In the genomic region with DNA sequence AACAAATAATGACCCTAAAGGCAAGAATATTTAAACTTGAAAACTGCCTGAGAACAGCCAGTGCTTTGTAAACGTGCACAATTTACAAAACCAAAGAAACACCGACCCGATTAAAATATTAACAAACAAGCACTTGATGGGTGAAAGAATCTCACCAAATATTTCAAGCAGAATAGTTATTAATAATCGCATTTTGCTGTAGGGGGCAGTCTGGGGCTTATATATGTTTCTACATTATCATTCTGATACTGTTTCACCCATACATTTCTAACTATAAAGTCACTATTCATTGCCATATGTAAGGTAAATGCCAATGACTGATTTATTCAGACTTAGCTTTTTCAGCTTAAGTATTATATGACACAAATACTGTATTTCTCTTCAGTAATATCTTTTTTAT, we compare ENCODE assay signal across 12 cellular contexts. TPM values are rescaled to one million over a fixed set of nuclear protein-coding genes. Genes with fewer than 3 reads are reported as not detected.
DNase-seq lines count a peak whose midpoint lies in the region; ATAC-seq and TF ChIP-seq lines count a peak whose summit lies in the region.
"Had no signal": no experiment of that assay in that cellular context is flagged by ENCODE, and none has a peak within 500 bp of the region (broad histone marks: within the 10 kb centered on the region; RNA-seq: fewer than 3 reads in every experiment).

No MANE protein-coding gene starts in this region.

- H3K4me3 Mint-ChIP-seq in neural progenitor cell, result no peak overlapping the region
- H3K4me3 Mint-ChIP-seq in activated T-helper 17 cell treated with anti-CD3 and anti-CD28 coated beads, Interleukin-2, amount 50 U/mL, for 72 hours, result no peak overlapping the region

- H3K9me3 Mint-ChIP-seq in neural progenitor cell, result no peaks in the 10 kb centered on the region
- H3K9me3 Mint-ChIP-seq in activated T-helper 17 cell treated with anti-CD3 and anti-CD28 coated beads, Interleukin-2, amount 50 U/mL, for 72 hours, result no peaks in the 10 kb centered on the region

- peak; percentile 48 for TF ChIP-seq CTCF in brain microvascular endothelial cell (IDR thresholded peaks at IDR 0.05; ENCODE audit: low read depth, low read length, missing control alignments)
- peak; percentile 17 for TF ChIP-seq CTCF in neural progenitor cell (IDR thresholded peaks at IDR 0.05)

- H3K9me3 ChIP-seq in neural progenitor cell (ENCODE audit: low read depth), result no peaks in the 10 kb centered on the region
- H3K9me3 ChIP-seq: SJCRH30 had no signal

- no peak overlapping the region for H3K4me2 ChIP-seq in neural progenitor cell

- H3K9ac ChIP-seq in neural progenitor cell, result no peak overlapping the region

- no peaks in the 10 kb centered on the region for H3K4me1 ChIP-seq in neural progenitor cell
- H3K4me1 ChIP-seq: SJCRH30 had no signal

- H3K27ac Mint-ChIP-seq in neural progenitor cell, result no peak overlapping the region
- H3K27ac Mint-ChIP-seq in activated T-helper 17 cell treated with anti-CD3 and anti-CD28 coated beads, Interleukin-2, amount 50 U/mL, for 72 hours, result no peak overlapping the region

- H3K27ac ChIP-seq in brain microvascular endothelial cell, result no peak overlapping the region
- H3K27ac ChIP-seq in neural progenitor cell, result no peak overlapping the region
- H3K27ac ChIP-seq: C4-2B, SJCRH30 had no signal

- no peak overlapping the region for H3K4me3 ChIP-seq in brain microvascular endothelial cell (ENCODE audit: low read depth, low read length)
- no peak overlapping the region for H3K4me3 ChIP-seq in neural progenitor cell
- H3K4me3 ChIP-seq: SJCRH30 had no signal

- H3K36me3 ChIP-seq in brain microvascular endothelial cell (replicated peaks) (peaks cover 15% of the 10 kb centered on the region), neural progenitor cell (no peaks in the 10 kb centered on the region)

- in situ Hi-C loops in brain microvascular endothelial cell (cut with HindIII; ENCODE audit: low pct_ligation_motif_present, low sequenced_read_pairs), result no loop called here

- no peak overlapping the region for H2AFZ ChIP-seq in neural progenitor cell (replicated peaks)

- H3K27me3 Mint-ChIP-seq in neural progenitor cell (ENCODE audit: insufficient read depth, low read depth), result peaks cover 2% of the 10 kb centered on the region
- H3K27me3 Mint-ChIP-seq in activated T-helper 17 cell treated with anti-CD3 and anti-CD28 coated beads, Interleukin-2, amount 50 U/mL, for 72 hours, result no peaks in the 10 kb centered on the region

- peak; percentile 9 for DNase-seq in NCI-H748 (lab: John Stamatoyannopoulos, UW; ENCODE audit: unreplicated experiment)
- DNase-seq in NCI-H748 treated with DMSO at 0.1 percent for 48 hours (lab: John Stamatoyannopoulos, UW), result no peak
- DNase-seq in Kasumi-1 (lab: John Stamatoyannopoulos, UW), result peak; percentile 25 to 58
- DNase-seq in brain microvascular endothelial cell, result no peak
- no peak for DNase-seq in neural progenitor cell (ENCODE audit: low spot score)
- no peak for DNase-seq in HuH-7 (ENCODE audit: low spot score)
- no peak for DNase-seq in NCI-H2029 treated with DMSO at 0.1 percent for 48 hours (lab: John Stamatoyannopoulos, UW)
- DNase-seq: activated gamma-delta T cell treated with Interleukin-2 at 50 U/mL for 16 hours, substantia nigra had no signal

- H4K20me1 ChIP-seq in neural progenitor cell (ENCODE audit: low read depth), result no peaks in the 10 kb centered on the region

- no peak for ATAC-seq in activated T-helper 17 cell treated with anti-CD3 and anti-CD28 coated beads, Interleukin-2, amount 50 U/mL, for 72 hours (replicated peaks)

- peaks cover 9% of the 10 kb centered on the region for H3K36me3 Mint-ChIP-seq in neural progenitor cell
- H3K36me3 Mint-ChIP-seq in activated T-helper 17 cell treated with anti-CD3 and anti-CD28 coated beads, Interleukin-2, amount 50 U/mL, for 72 hours (ENCODE audit: low read depth), result peaks cover 85% of the 10 kb centered on the region

- peaks cover 4% of the 10 kb centered on the region for H3F3A ChIP-seq in neural progenitor cell (ENCODE audit: low read depth)

- no peaks in the 10 kb centered on the region for H3K4me1 Mint-ChIP-seq in neural progenitor cell
- no peaks in the 10 kb centered on the region for H3K4me1 Mint-ChIP-seq in activated T-helper 17 cell treated with anti-CD3 and anti-CD28 coated beads, Interleukin-2, amount 50 U/mL, for 72 hours

- peaks cover 39% of the 10 kb centered on the region for H3K79me2 ChIP-seq in neural progenitor cell (ENCODE audit: low read depth)

- no peaks in the 10 kb centered on the region for H3K27me3 ChIP-seq in brain microvascular endothelial cell (replicated peaks)
- H3K27me3 ChIP-seq in neural progenitor cell, result no peaks in the 10 kb centered on the region
- H3K27me3 ChIP-seq: SJCRH30 had no signal

RNA-seq across cellular contexts. Expression of gene UBAP2, which starts 37.7 kb away (rescaled TPM):
- 24.3 and 28.8 TPM in 2 replicates for total RNA-seq in neural progenitor cell (ENCODE audit: low replicate concordance)
- total RNA-seq in activated T-helper 17 cell treated with anti-CD3 and anti-CD28 coated beads, Interleukin-2, amount 50 U/mL, for 72 hours, result 10 to 100 TPM; 45.7 to 57.0 TPM

Comparison
In these comparisons a context has a peak if more than half of its experiments do, and no peak if none do; other contexts are left out.
1. DNase-seq: peak in NCI-H748 (single experiment) and Kasumi-1 (2 of 2); none in NCI-H748 treated with DMSO at 0.1 percent for 48 hours (single experiment), brain microvascular endothelial cell (single experiment), neural progenitor cell (single experiment), HuH-7 (single experiment) and NCI-H2029 treated with DMSO at 0.1 percent for 48 hours (single experiment).